ENCODE assay signal across 8 cellular contexts in genomic region chr17:75763613-75764416, GRCh38. TPM values are rescaled to one million over a fixed set of nuclear protein-coding genes. Genes with fewer than 3 reads are reported as not detected.
DNase-seq lines count a peak whose midpoint lies in the region; ATAC-seq, FAIRE-seq and TF ChIP-seq lines count a peak whose summit lies in the region.

No MANE protein-coding gene starts in this region.

- no peak for TF ChIP-seq EP300 in A549 (IDR thresholded peaks at IDR 0.05)

- DNase-seq in A549 (ENCODE audit: low read depth in 1 of 2, low spot score in 1 of 2) (no peak), HuH-7.5 (ENCODE audit: low spot score) (peak; percentile 59), caudate nucleus (lab: John Stamatoyannopoulos, UW) (no peak), C1 segment of cervical spinal cord (lab: John Stamatoyannopoulos, UW) (no peak), NCI-H2171 (lab: John Stamatoyannopoulos, UW) (no peak)
- DNase-seq in stimulated activated naive CD4-positive, alpha-beta T cell (lab: John Stamatoyannopoulos, UW): no peak

- CTCF ChIA-PET in A549 (lab: Yijun Ruan, JAX): interaction anchor here (0.6 to 43.5 kb wide), 29 partner anchors 8 to 162 kb away, joined by 3 to 1931 read pairs (median 5); partner anchors contain the start of genes RECQL5, SAP30BP, SMIM5 and UNC13D

- H3K27ac ChIP-seq in A549 (peak overlapping the region; percentile 83 to 92), caudate nucleus (ENCODE audit: low read depth, low read length) (peak overlapping the region; percentile 80), mucosa of rectum (ENCODE audit: low read depth in 2 of 2, low read length in 2 of 2) (peak overlapping the region in 1 of 2 donors; percentile 74)

- H3K4me3 ChIP-seq in A549 (peak overlapping the region; percentile 68), mucosa of rectum (ENCODE audit: low read length in 2 of 2) (peak overlapping the region; percentile 66 to 71)

- TF ChIP-seq RAD21 in A549 (conservative IDR thresholded peaks at IDR 0.05 in 1 of 2, IDR thresholded peaks at IDR 0.05 in 1 of 2): no peak

- H3K27me3 ChIP-seq in mucosa of rectum (ENCODE audit: control insufficient read depth in 2 of 2, insufficient read depth in 2 of 2, low read length in 2 of 2): no peaks in the 10 kb centered on the region

- ATAC-seq in A549 (peak; percentile 1 to 12; a peak in 4 of 6 replicates), GM18517 (IDR thresholded peaks at IDR 0.05; ENCODE audit: unreplicated experiment) (no peak)

- TF ChIP-seq CTCF in A549 (IDR thresholded peaks at IDR 0.05): no peak

- H3K4me1 ChIP-seq in A549 (peaks cover 13% of the 10 kb centered on the region), mucosa of rectum (ENCODE audit: control insufficient read depth in 2 of 2, insufficient read depth in 2 of 2, low read length in 2 of 2) (peaks cover 11 to 14% of the 10 kb centered on the region in 2 donors)

- POLR2A ChIA-PET in A549 (lab: Yijun Ruan, JAX): interaction anchor here (0.8 to 5.1 kb wide), 6 partner anchors 12 to 115 kb away, joined by 3 to 73 read pairs (median 3); partner anchors contain the start of gene TRIM47

- no peak for TF ChIP-seq POLR2A in A549 (IDR thresholded peaks at IDR 0.05; ENCODE audit: low read length)

- peak overlapping the region; percentile 65 to 79 for H3K9ac ChIP-seq in mucosa of rectum (ENCODE audit: low read depth in 1 of 2, low read length in 2 of 2)

- peaks cover 0 to 6% of the 10 kb centered on the region in 2 donors for H3K36me3 ChIP-seq in mucosa of rectum (ENCODE audit: control insufficient read depth in 2 of 2, insufficient read depth in 2 of 2, low read length in 2 of 2)

- H3K9me3 ChIP-seq in A549 (no peaks in the 10 kb centered on the region), mucosa of rectum (ENCODE audit: control insufficient read depth in 2 of 2, low read length in 2 of 2) (no peaks in the 10 kb centered on the region)

- 59% methylated on average over 12 of the region's 16 CpGs for WGBS in A549 (ENCODE audit: missing lambda C conversion rate)

- peak overlapping the region; percentile 100 for H3K4me2 ChIP-seq in A549

- FAIRE-seq in A549 (lab: Jason Lieb, UNC): no peak

TF ChIP-seq in A549, 52 proteins besides CTCF, POLR2A, EP300 and RAD21:
- TF ChIP-seq JUNB (IDR thresholded peaks at IDR 0.05) (no peak), ZC3H11A (IDR thresholded peaks at IDR 0.05) (no peak), TFCP2L1 (CRISPR knock-in tag; IDR thresholded peaks at IDR 0.05) (no peak), MAFK (IDR thresholded peaks at IDR 0.05; ENCODE audit: partially characterized antibody) (no peak), ZNF302 (CRISPR knock-in tag; IDR thresholded peaks at IDR 0.05) (no peak), RFX5 (IDR thresholded peaks at IDR 0.05) (no peak), HOXA7 (CRISPR knock-in tag; IDR thresholded peaks at IDR 0.05) (no peak)
TF ChIP-seq in A549: peak in this region for 0.

RNA-seq across cellular contexts. Expression of gene GALK1, which starts 1.2 kb away (rescaled TPM):
- polyA plus RNA-seq in A549 (2011; rRNA removed) (20.7 and 21.3 TPM in 2 replicates), A549 (2017; fragmentation: RNase III; extraction: RNeasy Plus Mini Kit Qiagen cat#74134 plus additional on column Dnase treatment) (50.9 to 55.6 TPM (median 54.3 TPM) in 3 replicates)
- 70.7 and 89.2 TPM in 2 replicates for polyA plus RNA-seq in A549 (2012; cell fraction: cytosol; rRNA removed)
- polyA plus RNA-seq in A549 (2012; cell fraction: nucleus; rRNA removed): 111 and 163 TPM in 2 replicates
- polyA minus RNA-seq in A549 (2011; rRNA and poly(A)+ RNA removed): 18.7 and 33.3 TPM in 2 replicates

RNA-seq across cellular contexts. Expression of gene UNK, which starts 20.8 kb away (rescaled TPM):
- polyA plus RNA-seq in A549 (2011; rRNA removed) (34.5 and 40.0 TPM in 2 replicates), A549 (2017; fragmentation: RNase III; extraction: RNeasy Plus Mini Kit Qiagen cat#74134 plus additional on column Dnase treatment) (27.0 to 31.5 TPM (median 29.1 TPM) in 3 replicates)
- 23.9 and 28.2 TPM in 2 replicates for polyA plus RNA-seq in A549 (2012; cell fraction: cytosol; rRNA removed)
- polyA plus RNA-seq in A549 (2012; cell fraction: nucleus; rRNA removed): 42.4 and 50.7 TPM in 2 replicates
- 27.2 and 33.9 TPM in 2 replicates for polyA minus RNA-seq in A549 (2011; rRNA and poly(A)+ RNA removed)

RNA-seq across cellular contexts. Expression of gene ITGB4, which starts 42.6 kb away (rescaled TPM):
- polyA plus RNA-seq in A549 (2011; rRNA removed) (19.8 and 20.6 TPM in 2 replicates), A549 (2017; fragmentation: RNase III; extraction: RNeasy Plus Mini Kit Qiagen cat#74134 plus additional on column Dnase treatment) (30.1 to 37.4 TPM (median 36.0 TPM) in 3 replicates)
- 17.2 and 22.1 TPM in 2 replicates for polyA plus RNA-seq in A549 (2012; cell fraction: cytosol; rRNA removed)
- 77.1 and 140 TPM in 2 replicates for polyA plus RNA-seq in A549 (2012; cell fraction: nucleus; rRNA removed)
- 53.3 and 59.6 TPM in 2 replicates for polyA minus RNA-seq in A549 (2011; rRNA and poly(A)+ RNA removed)
